In the genomic region with DNA sequence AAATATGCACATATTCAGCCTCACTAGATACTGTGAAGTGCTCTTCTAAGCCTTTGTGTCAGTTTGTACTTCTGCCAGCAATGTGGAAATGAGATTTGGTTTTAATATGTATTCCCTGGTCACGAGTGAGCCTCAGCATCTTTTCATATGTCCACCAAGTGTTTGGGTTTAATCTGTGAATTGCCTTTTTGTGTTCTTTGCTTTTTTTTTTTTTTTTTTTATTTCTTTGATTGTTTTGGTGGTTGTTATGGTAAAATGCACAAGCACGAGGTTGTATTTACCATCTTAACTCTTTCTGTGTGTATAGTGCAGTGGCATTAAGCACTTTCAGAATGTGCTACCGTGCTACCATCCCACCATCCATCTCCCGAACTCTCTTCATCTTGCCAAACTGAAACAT, we compare ENCODE assay signal across 18 cellular contexts. TPM values are rescaled to one million over a fixed set of nuclear protein-coding genes. Genes with fewer than 3 reads are reported as not detected.
DNase-seq lines count a peak whose midpoint lies in the region; ATAC-seq and TF ChIP-seq lines count a peak whose summit lies in the region.
"Had no signal": no experiment of that assay in that cellular context is flagged by ENCODE, and none has a peak within 500 bp of the region (broad histone marks: within the 10 kb centered on the region; RNA-seq: fewer than 3 reads in every experiment).

No MANE protein-coding gene starts in this region.

- no peaks in the 10 kb centered on the region for H3K9me3 Mint-ChIP-seq in HFFc6
- no peaks in the 10 kb centered on the region for H3K9me3 Mint-ChIP-seq in nephron progenitor cell

- H3K4me1 Mint-ChIP-seq in HFFc6 (ENCODE audit: low read depth): peaks cover 31% of the 10 kb centered on the region
- H3K4me1 Mint-ChIP-seq in T-helper 17 cell: peaks cover 7% of the 10 kb centered on the region
- H3K4me1 Mint-ChIP-seq in nephron progenitor cell: peaks cover 51% of the 10 kb centered on the region

- no peak overlapping the region for H3K4me3 Mint-ChIP-seq in HFFc6
- H3K4me3 Mint-ChIP-seq in T-helper 17 cell: no peak overlapping the region
- no peak overlapping the region for H3K4me3 Mint-ChIP-seq in nephron progenitor cell

- WGBS in psoas muscle, 3 donors: 75 to 80% (median 78%) methylated on average over 4 of the region's 4 CpGs

- no peaks in the 10 kb centered on the region for H3K36me3 ChIP-seq in psoas muscle (ENCODE audit: insufficient read depth in 1 of 2, low read depth in 1 of 2)
- H3K36me3 ChIP-seq in uterus: no peaks in the 10 kb centered on the region
- H3K36me3 ChIP-seq: BE2C, Peyer's patch, SJCRH30 had no signal

- TF ChIP-seq CTCF in HFFc6 (IDR thresholded peaks at IDR 0.05) (no peak), nephron progenitor cell (IDR thresholded peaks at IDR 0.05) (no peak), psoas muscle (IDR thresholded peaks at IDR 0.05) (no peak), uterus (IDR thresholded peaks at IDR 0.05) (no peak)

- H3K27me3 Mint-ChIP-seq in HFFc6 (ENCODE audit: insufficient read depth): peaks cover 5% of the 10 kb centered on the region; the same call in 1 of the 2 replicates
- H3K27me3 Mint-ChIP-seq in T-helper 17 cell: peaks cover 6% of the 10 kb centered on the region
- H3K27me3 Mint-ChIP-seq in nephron progenitor cell (ENCODE audit: low read depth, poor library complexity): no peaks in the 10 kb centered on the region

- no peaks in the 10 kb centered on the region for H3K9me3 ChIP-seq in T-helper 17 cell (ENCODE audit: control insufficient read depth, low read length, poor library complexity, severe bottlenecking)
- no peaks in the 10 kb centered on the region for H3K9me3 ChIP-seq in psoas muscle
- no peaks in the 10 kb centered on the region for H3K9me3 ChIP-seq in uterus
- H3K9me3 ChIP-seq: BE2C, Peyer's patch, SJCRH30 had no signal

- H3K4me1 ChIP-seq in psoas muscle: no peaks in the 10 kb centered on the region
- H3K4me1 ChIP-seq in uterus: peaks cover 0 to 13% of the 10 kb centered on the region in 2 donors
- H3K4me1 ChIP-seq: SJCRH30 had no signal

- TF ChIP-seq POLR2A in uterus (IDR thresholded peaks at IDR 0.05): no peak

- no peaks in the 10 kb centered on the region for H3K27me3 ChIP-seq in psoas muscle (ENCODE audit: insufficient read depth in 3 of 3, low read length in 2 of 3)
- no peaks in the 10 kb centered on the region for H3K27me3 ChIP-seq in uterus
- H3K27me3 ChIP-seq: BE2C, Peyer's patch, SJCRH30 had no signal

- intact Hi-C loops in psoas muscle (cut with DNase I): no loop called here
- intact Hi-C loops in uterus (cut with DNase I; ENCODE audit: low total_unique reads): no loop called here

- H3K4me3 ChIP-seq in psoas muscle (no peak overlapping the region), uterus (no peak overlapping the region)
- H3K4me3 ChIP-seq: Peyer's patch, SJCRH30 had no signal

- H3K36me3 Mint-ChIP-seq in HFFc6 (ENCODE audit: low read depth) (no peaks in the 10 kb centered on the region), T-helper 17 cell (ENCODE audit: low read depth) (no peaks in the 10 kb centered on the region), nephron progenitor cell (ENCODE audit: low read depth) (peaks cover 5% of the 10 kb centered on the region)

- H3K27ac Mint-ChIP-seq in HFFc6: peak overlapping the region; percentile 36; the same call in 1 of the 2 replicates
- peak overlapping the region; percentile 60 for H3K27ac Mint-ChIP-seq in T-helper 17 cell
- peak overlapping the region; percentile 26 for H3K27ac Mint-ChIP-seq in nephron progenitor cell

- ATAC-seq in T-helper 17 cell: no peak
- ATAC-seq in psoas muscle: no peak

- H3K27ac ChIP-seq in psoas muscle: no peak overlapping the region
- H3K27ac ChIP-seq in uterus: no peak overlapping the region
- H3K27ac ChIP-seq: Peyer's patch, SJCRH30 had no signal

- DNase-seq in COLO829 (ENCODE audit: low spot score): peak; percentile 57
- DNase-seq in HFFc6: no peak
- DNase-seq in T-helper 17 cell: no peak
- no peak for DNase-seq in nephron progenitor cell
- no peak for DNase-seq in NCI-H146 (lab: John Stamatoyannopoulos, UW)
- no peak for DNase-seq in psoas muscle
- no peak for DNase-seq in uterus
- DNase-seq: BE2C, DND-41, H7, Karpas-422, NCI-H1092, NCI-H1436 treated with DMSO at 0.1 percent for 48 hours, NCI-H2081, NCI-H446, NCI-H526, Peyer's patch, SJCRH30 had no signal

RNA-seq across cellular contexts. Expression of gene ST3GAL4, which starts 34.9 kb away (rescaled TPM):
- 10 to 100 TPM; 25.9 to 34.6 (median 30.0) TPM for total RNA-seq in HFFc6 (2021; fragmentation: NEBNext Ultra II Directional; extraction: Animal tissue kit (Norgen Biotek cat#: 25700))
- 1 to 10 TPM; 3.0 to 4.8 TPM for total RNA-seq in T-helper 17 cell
- 1 to 10 TPM; 4.1 to 9.3 (median 6.3) TPM for total RNA-seq in psoas muscle
- polyA plus RNA-seq in psoas muscle: 1 to 10 TPM; 3.5 to 4.7 (median 3.6) TPM
- total RNA-seq in uterus: 10 to 100 TPM; 11.8 to 53.3 (median 34.8) TPM
